1 cellular context compared by ENCODE assay signal in the genomic region with DNA sequence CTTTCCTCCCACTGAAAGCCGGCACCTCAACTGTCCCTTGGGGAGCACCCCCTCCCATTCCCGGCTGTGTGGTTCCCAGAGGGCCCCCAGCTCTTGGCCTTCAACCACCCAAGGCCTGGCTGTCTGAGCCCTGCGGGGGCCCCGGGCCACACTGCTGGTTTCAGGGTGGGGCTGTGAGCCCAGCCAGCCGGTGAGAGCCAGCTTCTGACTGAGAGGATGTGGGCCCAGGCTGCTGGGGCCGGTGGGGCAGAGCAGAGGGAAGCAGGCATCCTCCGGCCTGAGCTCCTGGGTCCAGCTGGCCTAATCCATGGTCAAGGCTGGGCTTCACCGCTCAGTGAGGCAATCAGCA.
TF ChIP-seq lines count a peak whose summit lies in the region.

No MANE protein-coding gene starts in this region.

TF ChIP-seq in IMR-90, 13 proteins besides CTCF, POLR2A, EP300 and RAD21:
- TF ChIP-seq RCOR1 (IDR thresholded peaks at IDR 0.05; ENCODE audit: insufficient replicate concordance, low read length) (no peak), BHLHE40 (IDR thresholded peaks at IDR 0.05; ENCODE audit: low read depth, low read length) (no peak), CEBPB (IDR thresholded peaks at IDR 0.05; ENCODE audit: low read depth, low read length) (no peak), FOS (IDR thresholded peaks at IDR 0.05; ENCODE audit: low read depth, low read length) (no peak), NFE2L2 (IDR thresholded peaks at IDR 0.05; ENCODE audit: low read depth, low read length) (no peak), MAFK (IDR thresholded peaks at IDR 0.05; ENCODE audit: low read depth, low read length) (no peak)
- TF ChIP-seq, protein P1, sequence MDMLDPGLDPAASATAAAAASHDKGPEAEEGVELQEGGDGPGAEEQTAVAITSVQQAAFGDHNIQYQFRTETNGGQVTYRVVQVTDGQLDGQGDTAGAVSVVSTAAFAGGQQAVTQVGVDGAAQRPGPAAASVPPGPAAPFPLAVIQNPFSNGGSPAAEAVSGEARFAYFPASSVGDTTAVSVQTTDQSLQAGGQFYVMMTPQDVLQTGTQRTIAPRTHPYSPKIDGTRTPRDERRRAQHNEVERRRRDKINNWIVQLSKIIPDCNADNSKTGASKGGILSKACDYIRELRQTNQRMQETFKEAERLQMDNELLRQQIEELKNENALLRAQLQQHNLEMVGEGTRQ (IDR thresholded peaks at IDR 0.05; ENCODE audit: low read depth, low read length) = no peak
